In genomic region chr10:68989317-68989990, GRCh38 we compare ENCODE assay signal across 8 cellular contexts. TPM values are rescaled to one million over a fixed set of nuclear protein-coding genes. Genes with fewer than 3 reads are reported as not detected.
DNase-seq lines count a peak whose midpoint lies in the region; ATAC-seq and TF ChIP-seq lines count a peak whose summit lies in the region.

No MANE protein-coding gene starts in this region.

- TF ChIP-seq CTCF in BE2C (IDR thresholded peaks at IDR 0.05; ENCODE audit: low read depth, low read length), result no peak
- no peak for TF ChIP-seq CTCF in breast epithelium (IDR thresholded peaks at IDR 0.05)
- no peak for TF ChIP-seq CTCF in lower lobe of right lung (IDR thresholded peaks at IDR 0.05)

- H3K4me3 ChIP-seq in BE2C (ENCODE audit: low read depth, low read length), result peak overlapping the region; percentile 95
- H3K4me3 ChIP-seq in HUES48 (ENCODE audit: low read depth, low read length), result peak overlapping the region; percentile 95
- H3K4me3 ChIP-seq in breast epithelium, result peak overlapping the region; percentile 81 to 97 (median 97)
- H3K4me3 ChIP-seq in lower lobe of right lung, result peak overlapping the region; percentile 90
- peak overlapping the region; percentile 77 for H3K4me3 ChIP-seq in urinary bladder (ENCODE audit: low read depth, low read length)

- no peak for TF ChIP-seq POLR2A in breast epithelium (IDR thresholded peaks at IDR 0.05)

- 17% methylated on average over 22 of the region's 22 CpGs for WGBS in urinary bladder

- H3K36me3 ChIP-seq in BE2C (peaks cover 10% of the 10 kb centered on the region), HUES48 (ENCODE audit: control insufficient read depth, insufficient read depth, low read length) (peaks cover 37% of the 10 kb centered on the region), breast epithelium (no peaks in the 10 kb centered on the region), lower lobe of right lung (peaks cover 13% of the 10 kb centered on the region), urinary bladder (ENCODE audit: insufficient read depth) (no peaks in the 10 kb centered on the region)

- H3K27ac ChIP-seq in HUES48 (ENCODE audit: low read depth, low read length) (peak overlapping the region; percentile 83), breast epithelium (peak overlapping the region; percentile 87 to 93), lower lobe of right lung (peak overlapping the region; percentile 88), urinary bladder (ENCODE audit: low read depth) (peak overlapping the region; percentile 54)

- ATAC-seq in lower lobe of right lung (peak in 1 of 2 donors; percentile 6), HG03432 (IDR thresholded peaks at IDR 0.05; ENCODE audit: unreplicated experiment) (no peak)

- intact Hi-C loops in breast epithelium (cut with DNase I; ENCODE audit: low total_unique reads) (no loop called here), lower lobe of right lung (cut with DNase I) (no loop called here)

- peak overlapping the region; percentile 85 for H3K9ac ChIP-seq in HUES48 (ENCODE audit: low read depth, low read length)

- H3K9me3 ChIP-seq in BE2C, result no peaks in the 10 kb centered on the region
- no peaks in the 10 kb centered on the region for H3K9me3 ChIP-seq in HUES48 (ENCODE audit: control insufficient read depth, insufficient read depth, low read length)
- H3K9me3 ChIP-seq in breast epithelium, result no peaks in the 10 kb centered on the region
- H3K9me3 ChIP-seq in lower lobe of right lung, result no peaks in the 10 kb centered on the region

- DNase-seq in BE2C (no peak), breast epithelium (ENCODE audit: low spot score in 2 of 2) (no peak), lower lobe of right lung (no peak), NCI-H128 (lab: John Stamatoyannopoulos, UW; ENCODE audit: unreplicated experiment) (no peak), NCI-H2029 treated with DMSO at 0.1 percent for 48 hours (lab: John Stamatoyannopoulos, UW) (no peak)

- H3K4me1 ChIP-seq in BE2C (no peaks in the 10 kb centered on the region), HUES48 (ENCODE audit: control insufficient read depth, insufficient read depth, low read length) (peaks cover 3% of the 10 kb centered on the region; the same call in 1 of the 2 replicates), breast epithelium (peaks cover 0 to 21% of the 10 kb centered on the region in 2 donors), lower lobe of right lung (peaks cover 51% of the 10 kb centered on the region), urinary bladder (ENCODE audit: insufficient read depth) (peaks cover 9% of the 10 kb centered on the region)

- H3K27me3 ChIP-seq in BE2C (no peaks in the 10 kb centered on the region), HUES48 (ENCODE audit: control insufficient read depth, insufficient read depth, low read length) (no peaks in the 10 kb centered on the region), breast epithelium (no peaks in the 10 kb centered on the region), lower lobe of right lung (ENCODE audit: low read depth) (no peaks in the 10 kb centered on the region)

RNA-seq across cellular contexts. Expression of gene KIFBP, which starts 0.9 kb away (rescaled TPM):
- 14.1 TPM for polyA plus RNA-seq in BE2C (2012; ENCODE audit: insufficient read depth, insufficient read length, low read depth)
- 10 to 100 TPM; 28.2 to 37.9 (median 29.1) TPM for total RNA-seq in breast epithelium
- total RNA-seq in lower lobe of right lung, result 20.6 TPM
- total RNA-seq in urinary bladder, result 31.3 TPM
- polyA plus RNA-seq in urinary bladder, result 24.7 TPM

RNA-seq across cellular contexts. Expression of gene DDX21, which starts 33.5 kb away (rescaled TPM):
- polyA plus RNA-seq in BE2C (2012; ENCODE audit: insufficient read depth, insufficient read length, low read depth), result 97.6 TPM
- total RNA-seq in breast epithelium, result 10 to 100 TPM; 52.6 to 83.9 (median 66.7) TPM
- total RNA-seq in lower lobe of right lung, result 43.4 TPM
- total RNA-seq in urinary bladder, result 37.5 TPM
- polyA plus RNA-seq in urinary bladder, result 30.6 TPM
